In the genomic region with DNA sequence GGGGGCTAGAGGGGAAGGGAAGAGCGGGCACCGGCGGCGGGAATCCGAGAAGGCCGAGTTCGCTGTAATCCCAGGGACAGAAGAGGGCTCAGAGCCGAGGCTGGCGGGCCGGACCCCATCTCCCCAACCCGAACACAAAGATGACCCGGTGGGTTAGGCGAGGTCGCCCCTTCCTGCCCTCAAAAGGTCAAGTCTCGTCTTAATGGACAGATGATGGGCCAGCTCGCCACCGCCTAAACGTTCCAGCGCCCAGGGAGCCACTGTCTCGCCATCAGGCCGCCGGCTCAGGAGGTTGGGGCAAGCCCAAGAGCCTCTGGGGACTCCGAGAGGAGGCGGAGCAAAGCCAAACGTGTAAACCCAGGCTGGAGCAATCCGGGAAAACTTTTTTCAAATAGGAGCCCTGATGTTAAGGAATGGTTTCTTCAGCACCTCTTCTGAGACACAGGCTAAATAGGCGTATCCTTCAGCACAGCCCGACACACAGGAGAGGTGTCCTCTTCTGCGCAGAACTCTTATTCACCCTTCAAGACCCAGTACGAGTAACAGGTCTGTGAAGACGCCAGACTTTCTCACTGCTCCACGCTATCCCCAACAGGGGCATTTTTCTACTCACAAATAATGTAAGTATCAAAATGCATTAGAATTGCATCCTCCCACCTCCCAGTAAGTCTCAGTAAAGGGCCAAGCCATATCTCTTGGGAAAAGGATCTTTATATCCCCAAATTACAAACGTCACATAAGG, we compare ENCODE assay signal across 9 cellular contexts. TPM values are rescaled to one million over a fixed set of nuclear protein-coding genes. Genes with fewer than 3 reads are reported as not detected.
DNase-seq lines count a peak whose midpoint lies in the region; ATAC-seq lines count a peak whose summit lies in the region.
"Had no signal": no experiment of that assay in that cellular context is flagged by ENCODE, and none has a peak within 500 bp of the region (broad histone marks: within the 10 kb centered on the region; RNA-seq: fewer than 3 reads in every experiment).

No MANE protein-coding gene starts in this region.

- no peak overlapping the region for H3K27ac Mint-ChIP-seq in activated T-helper 17 cell treated with anti-CD3 and anti-CD28 coated beads, Interleukin-2, amount 50 U/mL, for 72 hours
- H3K27ac Mint-ChIP-seq in stimulated activated naive B cell treated with anti-CD40 and anti-IgM and Interleukin-4, amounts not matched to agents 10 μg/mL and 1 μg/mL and 100 μg/mL, for 72 hours, result peak overlapping the region; percentile 86

- H3K4me1 ChIP-seq in iPS-20b (ENCODE audit: insufficient read depth, low read length), result peaks cover 10% of the 10 kb centered on the region; the same call in 1 of the 2 replicates

- H3K36me3 ChIP-seq in iPS-20b (ENCODE audit: insufficient read depth, low read depth, low read length), result no peaks in the 10 kb centered on the region

- H3K27me3 Mint-ChIP-seq in activated T-helper 17 cell treated with anti-CD3 and anti-CD28 coated beads, Interleukin-2, amount 50 U/mL, for 72 hours, result peaks cover 51% of the 10 kb centered on the region
- H3K27me3 Mint-ChIP-seq in stimulated activated naive B cell treated with anti-CD40 and anti-IgM and Interleukin-4, amounts not matched to agents 10 μg/mL and 1 μg/mL and 100 μg/mL, for 72 hours, result peaks cover 61% of the 10 kb centered on the region in 2 donors

- no peak for ATAC-seq in activated T-helper 17 cell treated with anti-CD3 and anti-CD28 coated beads, Interleukin-2, amount 50 U/mL, for 72 hours (replicated peaks)
- ATAC-seq in stimulated activated naive B cell treated with anti-CD40 and anti-IgM and Interleukin-4, amounts not matched to agents 10 μg/mL and 1 μg/mL and 100 μg/mL, for 72 hours (replicated peaks), result peak; percentile 35 to 42
- no peak for ATAC-seq in HG02610 (IDR thresholded peaks at IDR 0.05; ENCODE audit: unreplicated experiment)

- H3K9me3 Mint-ChIP-seq in activated T-helper 17 cell treated with anti-CD3 and anti-CD28 coated beads, Interleukin-2, amount 50 U/mL, for 72 hours, result no peaks in the 10 kb centered on the region
- H3K9me3 Mint-ChIP-seq in stimulated activated naive B cell treated with anti-CD40 and anti-IgM and Interleukin-4, amounts not matched to agents 10 μg/mL and 1 μg/mL and 100 μg/mL, for 72 hours, result no peaks in the 10 kb centered on the region

- peak overlapping the region; percentile 65 for H3K4me3 Mint-ChIP-seq in activated T-helper 17 cell treated with anti-CD3 and anti-CD28 coated beads, Interleukin-2, amount 50 U/mL, for 72 hours
- H3K4me3 Mint-ChIP-seq in stimulated activated naive B cell treated with anti-CD40 and anti-IgM and Interleukin-4, amounts not matched to agents 10 μg/mL and 1 μg/mL and 100 μg/mL, for 72 hours, result peak overlapping the region; percentile 88 to 89

- DNase-seq in NCI-H1105 treated with DMSO at 0.1 percent for 48 hours (lab: John Stamatoyannopoulos, UW) (peak; percentile 24), NCI-H1105 (lab: John Stamatoyannopoulos, UW) (no peak), SW480 (ENCODE audit: low spot score) (no peak), activated gamma-delta T cell (lab: John Stamatoyannopoulos, UW) (no peak)
- no peak for DNase-seq in stimulated activated naive B cell treated with anti-CD40 and anti-IgM and Interleukin-4, amounts not matched to agents 10 μg/mL and 1 μg/mL and 100 μg/mL, for 72 hours

- H3K27ac ChIP-seq in iPS-20b (ENCODE audit: low read length), result no peak overlapping the region
- H3K27ac ChIP-seq: C4-2B had no signal

- H3K4me3 ChIP-seq in iPS-20b (ENCODE audit: low read length), result peak overlapping the region; percentile 65

- H3K27me3 ChIP-seq in iPS-20b (ENCODE audit: insufficient read depth, low read length), result peaks cover 89% of the 10 kb centered on the region

- H3K36me3 Mint-ChIP-seq in activated T-helper 17 cell treated with anti-CD3 and anti-CD28 coated beads, Interleukin-2, amount 50 U/mL, for 72 hours (ENCODE audit: low read depth), result peaks cover 6% of the 10 kb centered on the region
- peaks cover 5 to 10% of the 10 kb centered on the region in 2 donors for H3K36me3 Mint-ChIP-seq in stimulated activated naive B cell treated with anti-CD40 and anti-IgM and Interleukin-4, amounts not matched to agents 10 μg/mL and 1 μg/mL and 100 μg/mL, for 72 hours

- H3K9ac ChIP-seq in iPS-20b (ENCODE audit: low read depth, low read length), result no peak overlapping the region

- H3K4me1 Mint-ChIP-seq in activated T-helper 17 cell treated with anti-CD3 and anti-CD28 coated beads, Interleukin-2, amount 50 U/mL, for 72 hours, result peaks cover 5% of the 10 kb centered on the region
- H3K4me1 Mint-ChIP-seq in stimulated activated naive B cell treated with anti-CD40 and anti-IgM and Interleukin-4, amounts not matched to agents 10 μg/mL and 1 μg/mL and 100 μg/mL, for 72 hours, result peaks cover 32 to 51% of the 10 kb centered on the region in 2 donors

- H3K9me3 ChIP-seq in iPS-20b (ENCODE audit: insufficient read depth, low read depth, low read length), result no peaks in the 10 kb centered on the region; the same call in 1 of the 2 replicates

RNA-seq across cellular contexts. Expression of a gene that starts 6.3 kb away (rescaled TPM):
- under 1 TPM; 0.13 to 0.35 TPM for total RNA-seq in activated T-helper 17 cell treated with anti-CD3 and anti-CD28 coated beads, Interleukin-2, amount 50 U/mL, for 72 hours

RNA-seq across cellular contexts. Expression of a gene that starts 49.3 kb away (rescaled TPM):
- 10 to 100 TPM; 11.2 to 18.5 TPM for total RNA-seq in activated T-helper 17 cell treated with anti-CD3 and anti-CD28 coated beads, Interleukin-2, amount 50 U/mL, for 72 hours

Comparison
In these comparisons a context has a peak if more than half of its experiments do, and no peak if none do; other contexts are left out.
1. ATAC-seq: peak in stimulated activated naive B cell treated with anti-CD40 and anti-IgM and Interleukin-4, amounts not matched to agents 10 μg/mL and 1 μg/mL and 100 μg/mL, for 72 hours (2 of 2); none in activated T-helper 17 cell treated with anti-CD3 and anti-CD28 coated beads, Interleukin-2, amount 50 U/mL, for 72 hours (single experiment) and HG02610 (single experiment).